8 cellular contexts compared by ENCODE assay signal in the genomic region with DNA sequence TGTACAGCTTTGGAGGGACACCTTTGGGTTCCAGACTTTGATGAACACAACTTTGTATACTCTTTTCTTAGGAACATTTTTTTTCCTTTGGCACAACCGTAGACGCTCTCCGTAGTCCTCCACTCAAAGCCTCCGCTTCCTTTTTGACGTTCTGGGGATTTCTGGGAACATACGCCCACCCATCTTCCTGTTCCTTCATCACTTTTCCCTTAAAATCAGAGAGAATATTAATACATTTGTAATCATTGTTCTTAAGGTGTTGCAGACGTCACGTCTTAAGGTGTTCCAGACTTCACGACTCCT. TPM values are rescaled to one million over a fixed set of nuclear protein-coding genes. Genes with fewer than 3 reads are reported as not detected.
DNase-seq lines count a peak whose midpoint lies in the region; ATAC-seq and TF ChIP-seq lines count a peak whose summit lies in the region.

No MANE protein-coding gene starts in this region.

- no peaks in the 10 kb centered on the region for H3K9me3 Mint-ChIP-seq in activated CD4-positive, alpha-beta memory T cell treated with anti-CD3 and anti-CD28 coated beads for 36 hours

- no peak for DNase-seq in H7
- DNase-seq in activated CD4-positive, alpha-beta memory T cell treated with anti-CD3 and anti-CD28 coated beads for 36 hours, result no peak
- DNase-seq in cardiac muscle cell (ENCODE audit: low read depth in 1 of 2, low spot score in 1 of 2), result no peak
- DNase-seq in gastrocnemius medialis, result no peak
- no peak for DNase-seq in NCI-H146 treated with DMSO at 0.1 percent for 48 hours (lab: John Stamatoyannopoulos, UW; ENCODE audit: unreplicated experiment)
- DNase-seq in NCI-H2171 (lab: John Stamatoyannopoulos, UW), result no peak
- DNase-seq in stimulated activated CD4-positive, alpha-beta T cell treated with anti-CD3 and anti-CD28 coated beads, Interleukin-1b, Interleukin-23, amount 100 ng/mL, for 48 hours, result no peak
- no peak for DNase-seq in MV-4-11 (lab: John Stamatoyannopoulos, UW)

- no peaks in the 10 kb centered on the region for H3K9me3 ChIP-seq in cardiac muscle cell (ENCODE audit: low read depth)
- H3K9me3 ChIP-seq in gastrocnemius medialis, result no peaks in the 10 kb centered on the region

- peak overlapping the region; percentile 88 for H3K4me3 ChIP-seq in H7 (ENCODE audit: insufficient read depth, low read depth, low read length)
- H3K4me3 ChIP-seq in cardiac muscle cell, result peak overlapping the region; percentile 86
- peak overlapping the region; percentile 79 to 100 (median 98) for H3K4me3 ChIP-seq in gastrocnemius medialis

- peak overlapping the region; percentile 82 for H3K4me3 Mint-ChIP-seq in activated CD4-positive, alpha-beta memory T cell treated with anti-CD3 and anti-CD28 coated beads for 36 hours

- no peaks in the 10 kb centered on the region for H3K27me3 Mint-ChIP-seq in activated CD4-positive, alpha-beta memory T cell treated with anti-CD3 and anti-CD28 coated beads for 36 hours

- in situ Hi-C loops in gastrocnemius medialis (cut with MboI; ENCODE audit: low sequenced_read_pairs in 4 of 4), result no loop called here

- intact Hi-C loops in activated CD4-positive, alpha-beta memory T cell treated with anti-CD3 and anti-CD28 coated beads for 36 hours (cut with micrococcal nuclease), result loop anchor here (5.0 kb wide), 1 partner anchor 98 kb away; no protein-coding TSS in a partner anchor
- intact Hi-C loops in gastrocnemius medialis (cut with DNase I; ENCODE audit: low total_unique reads), result loop anchor here (5.0 kb wide), 1 partner anchor 148 kb away; a partner anchor contains a TSS

- H3K4me1 ChIP-seq in cardiac muscle cell (ENCODE audit: low read depth), result peaks cover 3% of the 10 kb centered on the region
- H3K4me1 ChIP-seq in gastrocnemius medialis, result peaks cover 8 to 21% of the 10 kb centered on the region in 2 donors

- peak overlapping the region; percentile 31 for H3K27ac ChIP-seq in cardiac muscle cell
- H3K27ac ChIP-seq in gastrocnemius medialis, result peak overlapping the region; percentile 91 to 99 (median 99)

- CTCF ChIA-PET in activated CD4-positive, alpha-beta memory T cell treated with anti-CD3 and anti-CD28 coated beads for 36 hours (lab: Charles Lee), result interaction anchor here (1.4 kb wide), 1 partner anchor 19 kb away, joined by 3 read pairs; no protein-coding TSS in a partner anchor

- no peak for TF ChIP-seq CTCF in cardiac muscle cell (IDR thresholded peaks at IDR 0.05; ENCODE audit: low read depth, low read length)
- no peak for TF ChIP-seq CTCF in gastrocnemius medialis (IDR thresholded peaks at IDR 0.05 in 4 of 5, conservative IDR thresholded peaks at IDR 0.05 in 1 of 5)

- POLR2A ChIA-PET in activated CD4-positive, alpha-beta memory T cell treated with anti-CD3 and anti-CD28 coated beads for 36 hours (lab: Charles Lee), result interaction anchor here (1.3 to 1.6 kb wide), 3 partner anchors 96 to 315 kb away, joined by 3 to 7 read pairs (median 5); a partner anchor contains a TSS

- no peaks in the 10 kb centered on the region for H3K36me3 ChIP-seq in H7 (replicated peaks; ENCODE audit: control insufficient read depth, insufficient read depth, low read length)
- H3K36me3 ChIP-seq in cardiac muscle cell, result no peaks in the 10 kb centered on the region
- H3K36me3 ChIP-seq in gastrocnemius medialis, result no peaks in the 10 kb centered on the region

- peak overlapping the region; percentile 81 for H3K27ac Mint-ChIP-seq in activated CD4-positive, alpha-beta memory T cell treated with anti-CD3 and anti-CD28 coated beads for 36 hours

- H3K27me3 ChIP-seq in H7 (ENCODE audit: control insufficient read depth, insufficient read depth, low read length) (no peaks in the 10 kb centered on the region), cardiac muscle cell (no peaks in the 10 kb centered on the region), gastrocnemius medialis (no peaks in the 10 kb centered on the region)

- H3K4me1 Mint-ChIP-seq in activated CD4-positive, alpha-beta memory T cell treated with anti-CD3 and anti-CD28 coated beads for 36 hours (ENCODE audit: low read depth), result peaks cover 32% of the 10 kb centered on the region

- ATAC-seq in gastrocnemius medialis, result no peak

- H3K36me3 Mint-ChIP-seq in activated CD4-positive, alpha-beta memory T cell treated with anti-CD3 and anti-CD28 coated beads for 36 hours, result peaks cover 2% of the 10 kb centered on the region

- TF ChIP-seq POLR2A in gastrocnemius medialis (IDR thresholded peaks at IDR 0.05), result no peak

RNA-seq across cellular contexts. Expression of a gene that starts 0.4 kb away (rescaled TPM):
- 53.2 and 59.9 TPM in 2 replicates for total RNA-seq in H7 (2014; rRNA removed; shearing (Covaris generic))
- total RNA-seq in activated CD4-positive, alpha-beta memory T cell treated with anti-CD3 and anti-CD28 coated beads for 36 hours, result 10 to 100 TPM; 69.3 to 73.0 TPM
- total RNA-seq in cardiac muscle cell (84.3 and 97.9 TPM in 2 replicates), gastrocnemius medialis (10 to 100 TPM; 61.9 to 84.4 (median 72.5) TPM)
- 136 and 157 TPM in 2 replicates for polyA plus RNA-seq in cardiac muscle cell

RNA-seq across cellular contexts. Expression of a gene that starts 39.3 kb away (rescaled TPM):
- 28.2 and 32.3 TPM in 2 replicates for total RNA-seq in H7 (2014; rRNA removed; shearing (Covaris generic))
- total RNA-seq in activated CD4-positive, alpha-beta memory T cell treated with anti-CD3 and anti-CD28 coated beads for 36 hours, result 10 to 100 TPM; 18.2 to 18.3 TPM
- total RNA-seq in cardiac muscle cell (51.8 and 53.5 TPM in 2 replicates), gastrocnemius medialis (10 to 100 TPM; 17.3 to 34.0 (median 27.9) TPM)
- polyA plus RNA-seq in cardiac muscle cell, result 26.6 and 31.8 TPM in 2 replicates

RNA-seq across cellular contexts. Expression of a gene that starts 55.1 kb away (rescaled TPM):
- not detected in 2 replicates for total RNA-seq in H7 (2014; rRNA removed; shearing (Covaris generic))
- not detected for total RNA-seq in activated CD4-positive, alpha-beta memory T cell treated with anti-CD3 and anti-CD28 coated beads for 36 hours
- total RNA-seq in cardiac muscle cell, result not detected in 2 replicates
- not detected in 2 replicates for polyA plus RNA-seq in cardiac muscle cell
- total RNA-seq in gastrocnemius medialis, result not detected
